10 cellular contexts compared by ENCODE assay signal in genomic region chr1:154954541-154954940, GRCh38. TPM values are rescaled to one million over a fixed set of nuclear protein-coding genes. Genes with fewer than 3 reads are reported as not detected.
DNase-seq lines count a peak whose midpoint lies in the region; ATAC-seq and TF ChIP-seq lines count a peak whose summit lies in the region.
"Had no signal": no experiment of that assay in that cellular context is flagged by ENCODE, and none has a peak within 500 bp of the region (broad histone marks: within the 10 kb centered on the region; RNA-seq: fewer than 3 reads in every experiment).

No MANE protein-coding gene starts in this region.

- H3K9ac ChIP-seq in skeletal muscle tissue (ENCODE audit: low read depth in 1 of 3, low read length in 3 of 3) = peak overlapping the region; percentile 78 to 98 (median 90)

- H3K27ac Mint-ChIP-seq in T-helper 17 cell = peak overlapping the region; percentile 100

- H3K4me1 Mint-ChIP-seq in T-helper 17 cell = peaks cover 60% of the 10 kb centered on the region

- DNase-seq in DMS53 (lab: John Stamatoyannopoulos, UW) = peak; percentile 50
- DNase-seq in DMS53 treated with DMSO at 0.1 percent for 48 hours (lab: John Stamatoyannopoulos, UW; ENCODE audit: unreplicated experiment) = no peak
- DNase-seq in T-helper 17 cell = no peak
- DNase-seq in fibroblast of the aortic adventitia (ENCODE audit: low read depth) = no peak
- DNase-seq in NCI-H748 treated with DMSO at 0.1 percent for 48 hours (lab: John Stamatoyannopoulos, UW) = no peak
- DNase-seq in erythroblast (lab: John Stamatoyannopoulos, UW) = no peak
- DNase-seq: GOT3, PC-3 had no signal

- no peak for TF ChIP-seq POLR2A in erythroblast (IDR thresholded peaks at IDR 0.05; ENCODE audit: low read length)

- H3K4me3 ChIP-seq in fibroblast of the aortic adventitia (ENCODE audit: low read depth, low read length) = peak overlapping the region; percentile 85
- peak overlapping the region; percentile 79 to 95 (median 92) for H3K4me3 ChIP-seq in skeletal muscle tissue (ENCODE audit: low read length in 3 of 3)

- peaks cover 62 to 83% (median 72%) of the 10 kb centered on the region in 3 donors for H3K4me1 ChIP-seq in skeletal muscle tissue (ENCODE audit: control insufficient read depth in 3 of 3, insufficient read depth in 3 of 3, low read length in 3 of 3)

- H3K27me3 Mint-ChIP-seq in T-helper 17 cell = no peaks in the 10 kb centered on the region

- TF ChIP-seq CTCF in fibroblast of the aortic adventitia (IDR thresholded peaks at IDR 0.05; ENCODE audit: insufficient read depth, low read length) = no peak

- peaks cover 22 to 41% (median 23%) of the 10 kb centered on the region in 3 donors for H3K36me3 ChIP-seq in skeletal muscle tissue (ENCODE audit: control insufficient read depth in 3 of 3, insufficient read depth in 3 of 3, low read length in 3 of 3)

- ATAC-seq in T-helper 17 cell = no peak
- ATAC-seq in GM21515 (IDR thresholded peaks at IDR 0.05; ENCODE audit: unreplicated experiment) = no peak
- ATAC-seq: PC-3 had no signal

- H3K4me3 Mint-ChIP-seq in T-helper 17 cell = peak overlapping the region; percentile 99

- H3K9me3 ChIP-seq in T-helper 17 cell (ENCODE audit: control insufficient read depth, low read length, poor library complexity, severe bottlenecking) = no peaks in the 10 kb centered on the region
- no peaks in the 10 kb centered on the region for H3K9me3 ChIP-seq in skeletal muscle tissue (ENCODE audit: control insufficient read depth in 3 of 3, low read length in 3 of 3)

- no peaks in the 10 kb centered on the region for H3K27me3 ChIP-seq in skeletal muscle tissue (ENCODE audit: control insufficient read depth in 3 of 3, insufficient read depth in 3 of 3, low read length in 3 of 3)

- peaks cover 12% of the 10 kb centered on the region for H3K36me3 Mint-ChIP-seq in T-helper 17 cell (ENCODE audit: low read depth)

- H3K27ac ChIP-seq in skeletal muscle tissue (ENCODE audit: low read depth, low read length) = peak overlapping the region; percentile 90

RNA-seq across cellular contexts. Expression of gene PBXIP1, which starts 1.4 kb away (rescaled TPM):
- total RNA-seq in T-helper 17 cell (100 to 1,000 TPM; 634 to 767 TPM), fibroblast of the aortic adventitia (ENCODE audit: low replicate concordance) (36.2 and 122 TPM in 2 replicates), skeletal muscle tissue (190 TPM)

RNA-seq across cellular contexts. Expression of gene PYGO2, which starts 7.0 kb away (rescaled TPM):
- total RNA-seq in T-helper 17 cell (10 to 100 TPM; 34.7 to 45.1 TPM), fibroblast of the aortic adventitia (ENCODE audit: low replicate concordance) (7.8 and 18.0 TPM in 2 replicates), skeletal muscle tissue (16.2 TPM)

RNA-seq across cellular contexts. Expression of gene SHC1, which starts 16.0 kb away (rescaled TPM):
- total RNA-seq in T-helper 17 cell (100 to 1,000 TPM in 1 of 2 donors, 10 to 100 TPM in 1; 99.5 to 105 TPM), fibroblast of the aortic adventitia (ENCODE audit: low replicate concordance) (111 and 167 TPM in 2 replicates), skeletal muscle tissue (36.0 TPM)

RNA-seq across cellular contexts. Expression of gene PMVK, which starts 18.0 kb away (rescaled TPM):
- total RNA-seq in T-helper 17 cell (10 to 100 TPM; 19.0 to 19.9 TPM), fibroblast of the aortic adventitia (ENCODE audit: low replicate concordance) (11.7 and 20.7 TPM in 2 replicates), skeletal muscle tissue (12.5 TPM)

RNA-seq across cellular contexts. Expression of gene CKS1B, which starts 19.9 kb away (rescaled TPM):
- total RNA-seq in T-helper 17 cell (1 to 10 TPM; 9.3 to 9.4 TPM), fibroblast of the aortic adventitia (ENCODE audit: low replicate concordance) (24.0 and 80.7 TPM in 2 replicates), skeletal muscle tissue (31.8 TPM)
